8 cellular contexts compared by ENCODE assay signal in genomic region chr5:31855527-31855862, GRCh38.
DNase-seq lines count a peak whose midpoint lies in the region; ATAC-seq, FAIRE-seq and TF ChIP-seq lines count a peak whose summit lies in the region.

No MANE protein-coding gene starts in this region.

- H3K4me1 Mint-ChIP-seq in CD4-positive, alpha-beta memory T cell, result peaks cover 2 to 18% (median 15%) of the 10 kb centered on the region in 4 donors

- H3K4me3 Mint-ChIP-seq in CD4-positive, alpha-beta memory T cell, result peak overlapping the region; percentile 43 to 86 (median 68)

- peaks cover 2 to 7% of the 10 kb centered on the region in 2 donors for H3K36me3 Mint-ChIP-seq in CD4-positive, alpha-beta memory T cell

- H3K27me3 Mint-ChIP-seq in CD4-positive, alpha-beta memory T cell, result peaks cover 24 to 30% of the 10 kb centered on the region in 2 donors

- intact Hi-C loops in CD4-positive, alpha-beta memory T cell (cut with micrococcal nuclease), result no loop called here
- intact Hi-C loops in left cardiac atrium (cut with DNase I) (no loop called here), pancreas (cut with DNase I) (no loop called here)

- H3K27ac Mint-ChIP-seq in CD4-positive, alpha-beta memory T cell, result no peak overlapping the region

- H3K9me3 ChIP-seq in CD4-positive, alpha-beta memory T cell (ENCODE audit: control insufficient read depth in 1 of 2, low read length in 2 of 2), result peaks cover 0 to 5% of the 10 kb centered on the region in 2 donors
- H3K9me3 ChIP-seq in adipocyte (ENCODE audit: control insufficient read depth, low read length) (peaks cover 20% of the 10 kb centered on the region), pancreas (no peaks in the 10 kb centered on the region)

- CTCF ChIA-PET in CD4-positive, alpha-beta memory T cell (lab: Charles Lee; ENCODE audit: partially characterized antibody), result interaction anchor here (1.3 kb wide), 1 partner anchor 237 kb away, joined by 4 read pairs; no protein-coding TSS in a partner anchor

- no peak for FAIRE-seq in pancreas (lab: Jason Lieb, UNC)

- H3K9me3 Mint-ChIP-seq in CD4-positive, alpha-beta memory T cell, result peaks cover 0 to 29% (median 23%) of the 10 kb centered on the region in 8 donors

- ATAC-seq in left cardiac atrium (peak; percentile 4 to 16), pancreas (peak in 2 of 4 donors; percentile 10 to 23), GM21423 (IDR thresholded peaks at IDR 0.05; ENCODE audit: unreplicated experiment) (no peak), GM18907 (IDR thresholded peaks at IDR 0.05; ENCODE audit: unreplicated experiment) (no peak)

- no peak overlapping the region for H3K4me3 ChIP-seq in CD4-positive, alpha-beta memory T cell (ENCODE audit: low read length in 2 of 2)
- peak overlapping the region; percentile 84 for H3K4me3 ChIP-seq in adipocyte (ENCODE audit: low read length)
- peak overlapping the region; percentile 32 to 60 (median 40) for H3K4me3 ChIP-seq in pancreas

- H3K4me1 ChIP-seq in CD4-positive, alpha-beta memory T cell (ENCODE audit: insufficient read depth, low read length), result peaks cover 11% of the 10 kb centered on the region
- H3K4me1 ChIP-seq in adipocyte (ENCODE audit: control insufficient read depth, insufficient read depth, low read length), result peaks cover 20% of the 10 kb centered on the region
- H3K4me1 ChIP-seq in pancreas, result no peaks in the 10 kb centered on the region

- peak overlapping the region; percentile 82 for H3K9ac ChIP-seq in adipocyte (ENCODE audit: low read length)

- no peak overlapping the region for H3K27ac ChIP-seq in CD4-positive, alpha-beta memory T cell (ENCODE audit: low read depth, low read length)
- no peak overlapping the region for H3K27ac ChIP-seq in pancreas

- H3K27me3 ChIP-seq in CD4-positive, alpha-beta memory T cell (ENCODE audit: insufficient read depth, low read length), result no peaks in the 10 kb centered on the region
- H3K27me3 ChIP-seq in adipocyte (replicated peaks; ENCODE audit: control insufficient read depth, insufficient read depth, low read length) (peaks cover 28% of the 10 kb centered on the region), pancreas (no peaks in the 10 kb centered on the region)

- no peak for TF ChIP-seq CTCF in pancreas (IDR thresholded peaks at IDR 0.05)

- no peaks in the 10 kb centered on the region for H3K36me3 ChIP-seq in CD4-positive, alpha-beta memory T cell (ENCODE audit: insufficient read depth, low read length)
- no peaks in the 10 kb centered on the region for H3K36me3 ChIP-seq in adipocyte (ENCODE audit: control insufficient read depth, insufficient read depth, low read length, severe bottlenecking)
- no peaks in the 10 kb centered on the region for H3K36me3 ChIP-seq in pancreas

- WGBS in pancreas, 2 donors, result 3 to 7% methylated on average over 9 of the region's 9 CpGs

- POLR2A ChIA-PET in CD4-positive, alpha-beta memory T cell (lab: Charles Lee; ENCODE audit: partially characterized antibody), result no interaction called here

- no peak for DNase-seq in CD4-positive, alpha-beta memory T cell
- DNase-seq in adipocyte (ENCODE audit: low read depth) (peak; percentile 22), left cardiac atrium (no peak), pancreas (no peak), NCI-H2107 treated with DMSO at 0.1 percent for 48 hours (lab: John Stamatoyannopoulos, UW; ENCODE audit: unreplicated experiment) (no peak), SW480 (ENCODE audit: low spot score) (no peak)

Comparison
In these comparisons a context has a peak if more than half of its experiments do, and no peak if none do; other contexts are left out.
1. H3K4me3 ChIP-seq: peak in adipocyte (single experiment) and pancreas (4 of 4); none in CD4-positive, alpha-beta memory T cell (0 of 2).
2. ATAC-seq: peak in left cardiac atrium (2 of 2); none in GM21423 (single experiment) and GM18907 (single experiment).